ENCODE assay signal across 2 cellular contexts in genomic region chr17:13367154-13367553, GRCh38.
TF ChIP-seq lines count a peak whose summit lies in the region.

No MANE protein-coding gene starts in this region.

TF ChIP-seq in IMR-90, 13 proteins besides CTCF, POLR2A, EP300 and RAD21:
- no peak for TF ChIP-seq USF2 (IDR thresholded peaks at IDR 0.05; ENCODE audit: low read depth, low read length)
- peak; percentile 59 for TF ChIP-seq NFE2L2 (IDR thresholded peaks at IDR 0.05; ENCODE audit: low read depth, low read length)
- TF ChIP-seq CEBPB (IDR thresholded peaks at IDR 0.05; ENCODE audit: low read depth, low read length), result no peak
- TF ChIP-seq MAFK (IDR thresholded peaks at IDR 0.05; ENCODE audit: low read depth, low read length), result no peak
- TF ChIP-seq MXI1 (IDR thresholded peaks at IDR 0.05; ENCODE audit: borderline replicate concordance, low read depth, low read length), result no peak
- no peak for TF ChIP-seq CHD1 (IDR thresholded peaks at IDR 0.05; ENCODE audit: low read depth, low read length)
- TF ChIP-seq ELK1 (IDR thresholded peaks at IDR 0.05; ENCODE audit: borderline replicate concordance, low read depth, low read length), result no peak

TF ChIP-seq in K562, 482 proteins besides CTCF, POLR2A, EP300 and RAD21:
- TF ChIP-seq MAFK (IDR thresholded peaks at IDR 0.05; ENCODE audit: low read length) (0 out of 2 replicates have a peak, but pooled peaks have one; percentile 41), ILF3 (IDR thresholded peaks at IDR 0.05; ENCODE audit: borderline replicate concordance) (no peak), RBM34 (IDR thresholded peaks at IDR 0.05; ENCODE audit: borderline replicate concordance, insufficient read depth, low read length) (no peak), DEAF1 (CRISPR knock-in tag; IDR thresholded peaks at IDR 0.05) (no peak), NFE2L1 (tag; IDR thresholded peaks at IDR 0.05; ENCODE audit: borderline replicate concordance, low read depth) (peak; percentile 47; the same call in 1 of the 2 replicates), NFE2 (IDR thresholded peaks at IDR 0.05; ENCODE audit: low read depth) (peak; percentile 58), SUPT5H (IDR thresholded peaks at IDR 0.05) (no peak), PRPF4 (IDR thresholded peaks at IDR 0.05; ENCODE audit: insufficient read depth, low read depth, low read length, poor library complexity, severe bottlenecking) (no peak), NFIC (IDR thresholded peaks at IDR 0.05) (peak; percentile 48), PHF20 (IDR thresholded peaks at IDR 0.05; ENCODE audit: partially characterized antibody) (no peak), C11orf30 (IDR thresholded peaks at IDR 0.05; ENCODE audit: low read depth) (peak; percentile 51; the same call in 1 of the 2 replicates), SMAD4 (CRISPR knock-in tag; conservative IDR thresholded peaks at IDR 0.05) (no peak), ZNF316 (IDR thresholded peaks at IDR 0.05) (0 out of 2 replicates have a peak, but pooled peaks have one; percentile 19), MAFG (tag; conservative IDR thresholded peaks at IDR 0.05) (peak; percentile 78), CTBP1 (IDR thresholded peaks at IDR 0.05; ENCODE audit: borderline replicate concordance) (no peak)
